Comparison of ENCODE assay signal across 1 cellular context in the genomic region with DNA sequence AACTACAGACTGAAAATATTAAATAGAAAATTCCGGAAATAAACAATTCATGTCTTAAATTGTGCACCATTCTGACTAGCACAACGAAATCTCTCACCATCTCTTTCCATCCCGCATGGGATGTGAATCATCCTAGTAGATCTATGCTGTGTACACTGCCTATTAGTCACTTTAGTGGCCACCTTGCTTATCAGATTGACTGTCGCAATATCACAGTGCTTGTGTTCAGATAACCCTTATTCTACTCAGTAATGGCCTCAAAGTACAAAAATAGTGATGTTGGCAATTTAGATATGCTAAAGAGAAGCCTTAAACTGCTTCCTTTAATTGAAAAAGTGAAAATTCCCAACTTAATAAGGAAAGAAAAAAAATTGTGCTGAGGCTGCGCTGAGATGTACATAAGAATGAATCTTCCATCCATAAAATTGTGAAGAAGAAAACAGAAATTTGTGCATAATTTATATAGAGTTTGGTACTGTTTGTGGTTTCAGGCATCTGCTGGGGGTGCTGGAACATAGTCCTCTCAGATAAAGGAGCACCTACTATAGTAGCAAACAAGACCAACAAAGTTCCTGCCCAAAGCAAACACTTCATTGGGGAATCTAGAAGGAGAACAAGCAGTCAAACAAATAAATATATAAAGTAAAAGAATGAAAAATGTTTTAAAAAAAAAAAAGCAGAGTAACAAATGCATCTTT.
TF ChIP-seq lines count a peak whose summit lies in the region.

No MANE protein-coding gene starts in this region.

TF ChIP-seq in HepG2, 621 proteins besides CTCF, POLR2A, EP300 and RAD21 (continued from another document and continues in another):
- TF ChIP-seq, protein P1, sequence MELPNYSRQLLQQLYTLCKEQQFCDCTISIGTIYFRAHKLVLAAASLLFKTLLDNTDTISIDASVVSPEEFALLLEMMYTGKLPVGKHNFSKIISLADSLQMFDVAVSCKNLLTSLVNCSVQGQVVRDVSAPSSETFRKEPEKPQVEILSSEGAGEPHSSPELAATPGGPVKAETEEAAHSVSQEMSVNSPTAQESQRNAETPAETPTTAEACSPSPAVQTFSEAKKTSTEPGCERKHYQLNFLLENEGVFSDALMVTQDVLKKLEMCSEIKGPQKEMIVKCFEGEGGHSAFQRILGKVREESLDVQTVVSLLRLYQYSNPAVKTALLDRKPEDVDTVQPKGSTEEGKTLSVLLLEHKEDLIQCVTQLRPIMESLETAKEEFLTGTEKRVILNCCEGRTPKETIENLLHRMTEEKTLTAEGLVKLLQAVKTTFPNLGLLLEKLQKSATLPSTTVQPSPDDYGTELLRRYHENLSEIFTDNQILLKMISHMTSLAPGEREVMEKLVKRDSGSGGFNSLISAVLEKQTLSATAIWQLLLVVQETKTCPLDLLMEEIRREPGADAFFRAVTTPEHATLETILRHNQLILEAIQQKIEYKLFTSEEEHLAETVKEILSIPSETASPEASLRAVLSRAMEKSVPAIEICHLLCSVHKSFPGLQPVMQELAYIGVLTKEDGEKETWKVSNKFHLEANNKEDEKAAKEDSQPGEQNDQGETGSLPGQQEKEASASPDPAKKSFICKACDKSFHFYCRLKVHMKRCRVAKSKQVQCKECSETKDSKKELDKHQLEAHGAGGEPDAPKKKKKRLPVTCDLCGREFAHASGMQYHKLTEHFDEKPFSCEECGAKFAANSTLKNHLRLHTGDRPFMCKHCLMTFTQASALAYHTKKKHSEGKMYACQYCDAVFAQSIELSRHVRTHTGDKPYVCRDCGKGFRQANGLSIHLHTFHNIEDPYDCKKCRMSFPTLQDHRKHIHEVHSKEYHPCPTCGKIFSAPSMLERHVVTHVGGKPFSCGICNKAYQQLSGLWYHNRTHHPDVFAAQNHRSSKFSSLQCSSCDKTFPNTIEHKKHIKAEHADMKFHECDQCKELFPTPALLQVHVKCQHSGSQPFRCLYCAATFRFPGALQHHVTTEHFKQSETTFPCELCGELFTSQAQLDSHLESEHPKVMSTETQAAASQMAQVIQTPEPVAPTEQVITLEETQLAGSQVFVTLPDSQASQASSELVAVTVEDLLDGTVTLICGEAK (IDR thresholded peaks at IDR 0.05), result no peak
- TF ChIP-seq, protein P1 (CRISPR knock-in tag; IDR thresholded peaks at IDR 0.05), result no peak
- TF ChIP-seq, protein P2, sequence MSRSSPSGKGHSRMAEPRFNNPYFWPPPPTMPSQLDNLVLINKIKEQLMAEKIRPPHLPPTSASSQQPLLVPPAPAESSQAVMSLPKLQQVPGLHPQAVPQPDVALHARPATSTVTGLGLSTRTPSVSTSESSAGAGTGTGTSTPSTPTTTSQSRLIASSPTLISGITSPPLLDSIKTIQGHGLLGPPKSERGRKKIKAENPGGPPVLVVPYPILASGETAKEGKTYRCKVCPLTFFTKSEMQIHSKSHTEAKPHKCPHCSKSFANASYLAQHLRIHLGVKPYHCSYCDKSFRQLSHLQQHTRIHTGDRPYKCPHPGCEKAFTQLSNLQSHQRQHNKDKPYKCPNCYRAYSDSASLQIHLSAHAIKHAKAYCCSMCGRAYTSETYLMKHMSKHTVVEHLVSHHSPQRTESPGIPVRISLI (CRISPR knock-in tag; IDR thresholded peaks at IDR 0.05; ENCODE audit: borderline replicate concordance), result no peak
- TF ChIP-seq BORCS8-MEF2B (CRISPR knock-in tag; IDR thresholded peaks at IDR 0.05) (no peak), ZNF383 (CRISPR knock-in tag; IDR thresholded peaks at IDR 0.05; ENCODE audit: borderline replicate concordance) (no peak), ZBTB1 (CRISPR knock-in tag; IDR thresholded peaks at IDR 0.05; ENCODE audit: borderline replicate concordance) (no peak), ZNF556 (CRISPR knock-in tag; IDR thresholded peaks at IDR 0.05; ENCODE audit: borderline replicate concordance) (no peak), SOX5 (CRISPR knock-in tag; IDR thresholded peaks at IDR 0.05; ENCODE audit: borderline replicate concordance) (peak; percentile 27; the same call in 1 of the 2 replicates), ZNF781 (CRISPR knock-in tag; IDR thresholded peaks at IDR 0.05; ENCODE audit: borderline replicate concordance, not compliant biosample characterization) (no peak), ZNF619 (CRISPR knock-in tag; IDR thresholded peaks at IDR 0.05) (no peak), NKX3-1 (CRISPR knock-in tag; IDR thresholded peaks at IDR 0.05) (no peak), ZFP90 (CRISPR knock-in tag; IDR thresholded peaks at IDR 0.05; ENCODE audit: borderline replicate concordance) (no peak), SSRP1 (CRISPR knock-in tag; IDR thresholded peaks at IDR 0.05) (no peak), PITX1 (CRISPR knock-in tag; IDR thresholded peaks at IDR 0.05) (no peak), PHF20 (CRISPR knock-in tag; IDR thresholded peaks at IDR 0.05) (no peak), KLF16 (CRISPR knock-in tag; IDR thresholded peaks at IDR 0.05) (no peak), KAT2B (IDR thresholded peaks at IDR 0.05; ENCODE audit: borderline replicate concordance, low read depth, low read length) (no peak), ZNF543 (CRISPR knock-in tag; IDR thresholded peaks at IDR 0.05) (no peak), ZNF644 (CRISPR knock-in tag; IDR thresholded peaks at IDR 0.05; ENCODE audit: low read depth) (no peak), RXRA (CRISPR knock-in tag; IDR thresholded peaks at IDR 0.05) (no peak; the same call in 1 of the 2 replicates), MYC (CRISPR knock-in tag; IDR thresholded peaks at IDR 0.05; ENCODE audit: borderline replicate concordance) (no peak), FOXA3 (CRISPR knock-in tag; IDR thresholded peaks at IDR 0.05) (peak; percentile 96), TSC22D2 (CRISPR knock-in tag; IDR thresholded peaks at IDR 0.05; ENCODE audit: borderline replicate concordance) (no peak), MED8 (CRISPR knock-in tag; IDR thresholded peaks at IDR 0.05; ENCODE audit: insufficient replicate concordance) (no peak), NFE2 (CRISPR knock-in tag; IDR thresholded peaks at IDR 0.05) (no peak), NFKB2 (CRISPR knock-in tag; IDR thresholded peaks at IDR 0.05; ENCODE audit: borderline replicate concordance) (no peak), ZNF563 (CRISPR knock-in tag; IDR thresholded peaks at IDR 0.05) (no peak)
- TF ChIP-seq, protein P3, sequence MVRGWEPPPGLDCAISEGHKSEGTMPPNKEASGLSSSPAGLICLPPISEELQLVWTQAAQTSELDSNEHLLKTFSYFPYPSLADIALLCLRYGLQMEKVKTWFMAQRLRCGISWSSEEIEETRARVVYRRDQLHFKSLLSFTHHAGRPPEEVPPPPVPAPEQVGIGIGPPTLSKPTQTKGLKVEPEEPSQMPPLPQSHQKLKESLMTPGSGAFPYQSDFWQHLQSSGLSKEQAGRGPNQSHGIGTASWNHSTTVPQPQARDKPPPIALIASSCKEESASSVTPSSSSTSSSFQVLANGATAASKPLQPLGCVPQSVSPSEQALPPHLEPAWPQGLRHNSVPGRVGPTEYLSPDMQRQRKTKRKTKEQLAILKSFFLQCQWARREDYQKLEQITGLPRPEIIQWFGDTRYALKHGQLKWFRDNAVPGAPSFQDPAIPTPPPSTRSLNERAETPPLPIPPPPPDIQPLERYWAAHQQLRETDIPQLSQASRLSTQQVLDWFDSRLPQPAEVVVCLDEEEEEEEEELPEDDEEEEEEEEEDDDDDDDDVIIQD (CRISPR knock-in tag; IDR thresholded peaks at IDR 0.05; ENCODE audit: low read depth), result peak; percentile 51; the same call in 1 of the 2 replicates
- TF ChIP-seq, protein P4, sequence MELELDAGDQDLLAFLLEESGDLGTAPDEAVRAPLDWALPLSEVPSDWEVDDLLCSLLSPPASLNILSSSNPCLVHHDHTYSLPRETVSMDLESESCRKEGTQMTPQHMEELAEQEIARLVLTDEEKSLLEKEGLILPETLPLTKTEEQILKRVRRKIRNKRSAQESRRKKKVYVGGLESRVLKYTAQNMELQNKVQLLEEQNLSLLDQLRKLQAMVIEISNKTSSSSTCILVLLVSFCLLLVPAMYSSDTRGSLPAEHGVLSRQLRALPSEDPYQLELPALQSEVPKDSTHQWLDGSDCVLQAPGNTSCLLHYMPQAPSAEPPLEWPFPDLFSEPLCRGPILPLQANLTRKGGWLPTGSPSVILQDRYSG (CRISPR knock-in tag; IDR thresholded peaks at IDR 0.05), result no peak
- TF ChIP-seq, protein P5, sequence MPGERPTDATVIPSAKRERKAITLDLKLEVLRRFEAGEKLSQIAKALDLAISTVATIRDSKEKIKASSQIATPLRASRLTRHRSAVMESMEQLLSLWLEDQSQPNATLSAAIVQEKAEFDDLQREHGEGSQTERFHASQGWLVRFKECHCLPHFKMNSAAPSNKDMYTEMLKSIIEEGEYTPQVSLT (CRISPR knock-in tag; IDR thresholded peaks at IDR 0.05; ENCODE audit: borderline replicate concordance, low read depth), result no peak
- TF ChIP-seq, protein P6, sequence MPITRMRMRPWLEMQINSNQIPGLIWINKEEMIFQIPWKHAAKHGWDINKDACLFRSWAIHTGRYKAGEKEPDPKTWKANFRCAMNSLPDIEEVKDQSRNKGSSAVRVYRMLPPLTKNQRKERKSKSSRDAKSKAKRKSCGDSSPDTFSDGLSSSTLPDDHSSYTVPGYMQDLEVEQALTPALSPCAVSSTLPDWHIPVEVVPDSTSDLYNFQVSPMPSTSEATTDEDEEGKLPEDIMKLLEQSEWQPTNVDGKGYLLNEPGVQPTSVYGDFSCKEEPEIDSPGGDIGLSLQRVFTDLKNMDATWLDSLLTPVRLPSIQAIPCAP (CRISPR knock-in tag; IDR thresholded peaks at IDR 0.05; ENCODE audit: low read depth), result no peak
- TF ChIP-seq, protein P7, sequence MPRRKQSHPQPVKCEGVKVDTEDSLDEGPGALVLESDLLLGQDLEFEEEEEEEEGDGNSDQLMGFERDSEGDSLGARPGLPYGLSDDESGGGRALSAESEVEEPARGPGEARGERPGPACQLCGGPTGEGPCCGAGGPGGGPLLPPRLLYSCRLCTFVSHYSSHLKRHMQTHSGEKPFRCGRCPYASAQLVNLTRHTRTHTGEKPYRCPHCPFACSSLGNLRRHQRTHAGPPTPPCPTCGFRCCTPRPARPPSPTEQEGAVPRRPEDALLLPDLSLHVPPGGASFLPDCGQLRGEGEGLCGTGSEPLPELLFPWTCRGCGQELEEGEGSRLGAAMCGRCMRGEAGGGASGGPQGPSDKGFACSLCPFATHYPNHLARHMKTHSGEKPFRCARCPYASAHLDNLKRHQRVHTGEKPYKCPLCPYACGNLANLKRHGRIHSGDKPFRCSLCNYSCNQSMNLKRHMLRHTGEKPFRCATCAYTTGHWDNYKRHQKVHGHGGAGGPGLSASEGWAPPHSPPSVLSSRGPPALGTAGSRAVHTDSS (CRISPR knock-in tag; conservative IDR thresholded peaks at IDR 0.05), result no peak
- TF ChIP-seq, protein P8, sequence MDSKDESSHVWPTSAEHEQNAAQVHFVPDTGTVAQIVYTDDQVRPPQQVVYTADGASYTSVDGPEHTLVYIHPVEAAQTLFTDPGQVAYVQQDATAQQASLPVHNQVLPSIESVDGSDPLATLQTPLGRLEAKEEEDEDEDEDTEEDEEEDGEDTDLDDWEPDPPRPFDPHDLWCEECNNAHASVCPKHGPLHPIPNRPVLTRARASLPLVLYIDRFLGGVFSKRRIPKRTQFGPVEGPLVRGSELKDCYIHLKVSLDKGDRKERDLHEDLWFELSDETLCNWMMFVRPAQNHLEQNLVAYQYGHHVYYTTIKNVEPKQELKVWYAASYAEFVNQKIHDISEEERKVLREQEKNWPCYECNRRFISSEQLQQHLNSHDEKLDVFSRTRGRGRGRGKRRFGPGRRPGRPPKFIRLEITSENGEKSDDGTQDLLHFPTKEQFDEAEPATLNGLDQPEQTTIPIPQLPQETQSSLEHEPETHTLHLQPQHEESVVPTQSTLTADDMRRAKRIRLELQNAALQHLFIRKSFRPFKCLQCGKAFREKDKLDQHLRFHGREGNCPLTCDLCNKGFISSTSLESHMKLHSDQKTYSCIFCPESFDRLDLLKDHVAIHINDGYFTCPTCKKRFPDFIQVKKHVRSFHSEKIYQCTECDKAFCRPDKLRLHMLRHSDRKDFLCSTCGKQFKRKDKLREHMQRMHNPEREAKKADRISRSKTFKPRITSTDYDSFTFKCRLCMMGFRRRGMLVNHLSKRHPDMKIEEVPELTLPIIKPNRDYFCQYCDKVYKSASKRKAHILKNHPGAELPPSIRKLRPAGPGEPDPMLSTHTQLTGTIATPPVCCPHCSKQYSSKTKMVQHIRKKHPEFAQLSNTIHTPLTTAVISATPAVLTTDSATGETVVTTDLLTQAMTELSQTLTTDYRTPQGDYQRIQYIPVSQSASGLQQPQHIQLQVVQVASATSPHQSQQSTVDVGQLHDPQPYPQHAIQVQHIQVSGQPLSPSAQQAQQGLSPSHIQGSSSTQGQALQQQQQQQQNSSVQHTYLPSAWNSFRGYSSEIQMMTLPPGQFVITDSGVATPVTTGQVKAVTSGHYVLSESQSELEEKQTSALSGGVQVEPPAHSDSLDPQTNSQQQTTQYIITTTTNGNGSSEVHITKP (CRISPR knock-in tag; IDR thresholded peaks at IDR 0.05; ENCODE audit: low read depth), result 0 out of 2 replicates have a peak, but pooled peaks have one; percentile 21
- TF ChIP-seq, protein P9, sequence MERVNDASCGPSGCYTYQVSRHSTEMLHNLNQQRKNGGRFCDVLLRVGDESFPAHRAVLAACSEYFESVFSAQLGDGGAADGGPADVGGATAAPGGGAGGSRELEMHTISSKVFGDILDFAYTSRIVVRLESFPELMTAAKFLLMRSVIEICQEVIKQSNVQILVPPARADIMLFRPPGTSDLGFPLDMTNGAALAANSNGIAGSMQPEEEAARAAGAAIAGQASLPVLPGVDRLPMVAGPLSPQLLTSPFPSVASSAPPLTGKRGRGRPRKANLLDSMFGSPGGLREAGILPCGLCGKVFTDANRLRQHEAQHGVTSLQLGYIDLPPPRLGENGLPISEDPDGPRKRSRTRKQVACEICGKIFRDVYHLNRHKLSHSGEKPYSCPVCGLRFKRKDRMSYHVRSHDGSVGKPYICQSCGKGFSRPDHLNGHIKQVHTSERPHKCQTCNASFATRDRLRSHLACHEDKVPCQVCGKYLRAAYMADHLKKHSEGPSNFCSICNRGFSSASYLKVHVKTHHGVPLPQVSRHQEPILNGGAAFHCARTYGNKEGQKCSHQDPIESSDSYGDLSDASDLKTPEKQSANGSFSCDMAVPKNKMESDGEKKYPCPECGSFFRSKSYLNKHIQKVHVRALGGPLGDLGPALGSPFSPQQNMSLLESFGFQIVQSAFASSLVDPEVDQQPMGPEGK (CRISPR knock-in tag; IDR thresholded peaks at IDR 0.05), result no peak
